Comparison of ENCODE assay signal across 9 cellular contexts in genomic region chr6:45677381-45677992, GRCh38.
DNase-seq lines count a peak whose midpoint lies in the region; ATAC-seq and TF ChIP-seq lines count a peak whose summit lies in the region.
"Had no signal": no experiment of that assay in that cellular context is flagged by ENCODE, and none has a peak within 500 bp of the region (broad histone marks: within the 10 kb centered on the region; RNA-seq: fewer than 3 reads in every experiment).

No MANE protein-coding gene starts in this region.

- H3K36me3 Mint-ChIP-seq in IgD-negative memory B cell (no peaks in the 10 kb centered on the region), Caco-2 (ENCODE audit: insufficient read depth, unreplicated experiment) (no peaks in the 10 kb centered on the region)
- peaks cover 23% of the 10 kb centered on the region for H3K36me3 Mint-ChIP-seq in activated CD4-positive, alpha-beta T cell treated with anti-CD3 and anti-CD28 coated beads, Interleukin-2, amount 10 ng/mL, durations not matched to agents 7 days and 5 days (ENCODE audit: low read depth)

- POLR2A ChIA-PET in activated CD4-positive, alpha-beta T cell treated with anti-CD3 and anti-CD28 coated beads, Interleukin-2, amount 10 ng/mL, durations not matched to agents 7 days and 5 days (lab: Charles Lee): no interaction called here
- POLR2A ChIA-PET in Caco-2 (lab: Charles Lee): no interaction called here
- POLR2A ChIA-PET in HEK293T (lab: Yijun Ruan, JAX): no interaction called here

- H3K9me3 ChIP-seq in Caco-2: no peaks in the 10 kb centered on the region

- H3K36me3 ChIP-seq in Caco-2 (ENCODE audit: control insufficient read depth, insufficient read depth, low read length): no peaks in the 10 kb centered on the region

- H3K4me1 Mint-ChIP-seq in IgD-negative memory B cell: peaks cover 26 to 34% (median 27%) of the 10 kb centered on the region in 3 donors
- H3K4me1 Mint-ChIP-seq in activated CD4-positive, alpha-beta T cell treated with anti-CD3 and anti-CD28 coated beads, Interleukin-2, amount 10 ng/mL, durations not matched to agents 7 days and 5 days: peaks cover 52% of the 10 kb centered on the region
- no peaks in the 10 kb centered on the region for H3K4me1 Mint-ChIP-seq in Caco-2 (ENCODE audit: low read depth, unreplicated experiment)

- peaks cover 8% of the 10 kb centered on the region for H3K27me3 Mint-ChIP-seq in IgD-negative memory B cell
- H3K27me3 Mint-ChIP-seq in activated CD4-positive, alpha-beta T cell treated with anti-CD3 and anti-CD28 coated beads, Interleukin-2, amount 10 ng/mL, durations not matched to agents 7 days and 5 days: peaks cover 2% of the 10 kb centered on the region
- no peaks in the 10 kb centered on the region for H3K27me3 Mint-ChIP-seq in Caco-2 (ENCODE audit: insufficient read depth, unreplicated experiment)

- peaks cover 5 to 12% (median 8%) of the 10 kb centered on the region in 3 donors for H3K9me3 Mint-ChIP-seq in IgD-negative memory B cell
- peaks cover 16% of the 10 kb centered on the region for H3K9me3 Mint-ChIP-seq in activated CD4-positive, alpha-beta T cell treated with anti-CD3 and anti-CD28 coated beads, Interleukin-2, amount 10 ng/mL, durations not matched to agents 7 days and 5 days
- no peaks in the 10 kb centered on the region for H3K9me3 Mint-ChIP-seq in Caco-2 (ENCODE audit: unreplicated experiment)

- DNase-seq in GM03348 (ENCODE audit: low spot score) (peak; percentile 43), fibroblast of peridontal ligament (ENCODE audit: extremely low read depth) (peak; percentile 50), retina (peak; percentile 61), Caco-2 (no peak), HEK293T (ENCODE audit: extremely low spot score) (no peak)
- peak; percentile 68 for DNase-seq in activated CD4-positive, alpha-beta T cell treated with anti-CD3 and anti-CD28 coated beads, Interleukin-2, amount 10 ng/mL, durations not matched to agents 7 days and 5 days

- H3K27ac Mint-ChIP-seq in IgD-negative memory B cell (peak overlapping the region; percentile 46 to 95 (median 77)), Caco-2 (ENCODE audit: unreplicated experiment) (no peak overlapping the region)
- H3K27ac Mint-ChIP-seq in activated CD4-positive, alpha-beta T cell treated with anti-CD3 and anti-CD28 coated beads, Interleukin-2, amount 10 ng/mL, durations not matched to agents 7 days and 5 days: peak overlapping the region; percentile 81

- H3K4me3 Mint-ChIP-seq in IgD-negative memory B cell: peak overlapping the region; percentile 23 to 77 (median 54)
- peak overlapping the region; percentile 59 for H3K4me3 Mint-ChIP-seq in activated CD4-positive, alpha-beta T cell treated with anti-CD3 and anti-CD28 coated beads, Interleukin-2, amount 10 ng/mL, durations not matched to agents 7 days and 5 days
- H3K4me3 Mint-ChIP-seq in Caco-2 (ENCODE audit: unreplicated experiment): no peak overlapping the region
- H3K4me3 Mint-ChIP-seq: neural crest cell had no signal

- ATAC-seq in GM21447 (IDR thresholded peaks at IDR 0.05; ENCODE audit: unreplicated experiment): peak; percentile 52

- TF ChIP-seq CTCF in Caco-2 (IDR thresholded peaks at IDR 0.05; ENCODE audit: insufficient read depth in 1 of 2, low read depth in 1 of 2, low read length in 1 of 2, severe bottlenecking in 1 of 2, unreplicated experiment in 1 of 2): no peak

- no peaks in the 10 kb centered on the region for H3K27me3 ChIP-seq in Caco-2 (replicated peaks; ENCODE audit: control insufficient read depth, insufficient read depth, low read length)

- CTCF ChIA-PET in activated CD4-positive, alpha-beta T cell treated with anti-CD3 and anti-CD28 coated beads, Interleukin-2, amount 10 ng/mL, durations not matched to agents 7 days and 5 days (lab: Charles Lee): interaction anchor here (1.0 kb wide), 2 partner anchors 37 to 87 kb away, joined by 3 read pairs; no protein-coding TSS in a partner anchor
- CTCF ChIA-PET in Caco-2 (lab: Charles Lee): no interaction called here
- CTCF ChIA-PET in HEK293T (lab: Yijun Ruan, JAX): no interaction called here

- no peaks in the 10 kb centered on the region for H3K4me1 ChIP-seq in Caco-2

- intact Hi-C loops in Caco-2 (cut with micrococcal nuclease; ENCODE audit: unreplicated experiment): no loop called here

- no TSS peak for BruUV-seq in Caco-2 (replicated peaks; lab: Mats Ljungman, UMichigan)

- no peak overlapping the region for H3K4me3 ChIP-seq in Caco-2 (ENCODE audit: low read depth, low read length)

TF ChIP-seq in HEK293T, 16 proteins besides CTCF, POLR2A, EP300 and RAD21:
- TF ChIP-seq SUZ12 (IDR thresholded peaks at IDR 0.05): no peak
- TF ChIP-seq NFRKB (IDR thresholded peaks at IDR 0.05): no peak
- TF ChIP-seq HDGF (IDR thresholded peaks at IDR 0.05; ENCODE audit: borderline replicate concordance): no peak
- no peak for TF ChIP-seq ZNF384 (IDR thresholded peaks at IDR 0.05)
- no peak for TF ChIP-seq ARNT (IDR thresholded peaks at IDR 0.05)
- no peak for TF ChIP-seq LEF1 (IDR thresholded peaks at IDR 0.05; ENCODE audit: borderline replicate concordance)
- no peak for TF ChIP-seq FOXK2 (IDR thresholded peaks at IDR 0.05)
- TF ChIP-seq SP1 (IDR thresholded peaks at IDR 0.05): no peak
- TF ChIP-seq FOXM1 (IDR thresholded peaks at IDR 0.05; ENCODE audit: borderline replicate concordance): no peak
- no peak for TF ChIP-seq BHLHE40 (IDR thresholded peaks at IDR 0.05; ENCODE audit: borderline replicate concordance)
- no peak for TF ChIP-seq FOXA1 (IDR thresholded peaks at IDR 0.05)
TF ChIP-seq in HEK293T: peak in this region for 0.

Comparison
In these comparisons a context has a peak if more than half of its experiments do, and no peak if none do; other contexts are left out.
1. DNase-seq: peak in GM03348 (single experiment), activated CD4-positive, alpha-beta T cell treated with anti-CD3 and anti-CD28 coated beads, Interleukin-2, amount 10 ng/mL, durations not matched to agents 7 days and 5 days (single experiment), fibroblast of peridontal ligament (single experiment) and retina (single experiment); none in Caco-2 (0 of 2) and HEK293T (single experiment).